ENCODE assay signal across 8 cellular contexts in the genomic region with DNA sequence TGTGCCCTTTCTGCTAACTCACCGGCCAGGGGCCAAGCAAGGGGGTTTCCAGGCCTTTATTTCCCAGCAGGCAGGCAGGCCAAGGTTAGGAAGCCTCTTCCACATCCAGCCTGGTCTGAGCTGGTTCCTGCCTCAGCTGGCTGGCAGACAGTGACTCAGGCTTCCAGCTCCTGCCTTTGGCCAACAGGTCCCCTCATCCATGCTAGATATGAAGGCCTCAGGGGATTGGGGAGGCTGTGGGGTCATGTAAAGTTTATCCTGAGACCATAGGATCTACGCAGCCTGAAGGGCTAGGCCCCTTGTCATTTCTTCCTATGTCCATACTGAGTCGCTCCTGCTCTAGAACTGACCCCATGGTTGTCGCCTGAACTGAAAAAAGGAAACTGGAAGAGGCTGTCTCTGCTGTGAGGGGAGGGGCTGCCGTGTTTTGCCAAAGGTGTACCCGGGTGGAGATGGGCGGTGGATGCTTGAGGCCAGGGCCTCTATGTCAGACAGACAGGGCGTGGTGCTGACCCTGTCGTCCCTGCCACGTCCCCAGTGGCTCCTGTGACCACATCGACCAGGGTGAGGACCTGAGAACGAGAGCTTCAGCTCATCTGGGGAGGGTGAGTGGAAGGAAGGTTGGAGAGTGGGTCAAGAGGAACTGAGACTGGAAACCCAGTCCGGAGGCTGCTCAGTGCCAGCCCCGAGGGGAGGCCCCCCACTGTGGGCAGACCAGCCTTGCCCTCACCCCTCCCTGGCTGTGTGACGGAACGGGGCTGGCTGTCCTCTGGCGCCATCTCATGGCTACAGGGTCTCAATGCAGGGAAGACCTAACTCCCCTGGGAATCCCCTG. TPM values are rescaled to one million over a fixed set of nuclear protein-coding genes. Genes with fewer than 3 reads are reported as not detected.
DNase-seq lines count a peak whose midpoint lies in the region; ATAC-seq and TF ChIP-seq lines count a peak whose summit lies in the region.

No MANE protein-coding gene starts in this region.

- in situ Hi-C loops in G401 (cut with HindIII; ENCODE audit: low sequenced_read_pairs), result no loop called here

- ATAC-seq in GM21786 (IDR thresholded peaks at IDR 0.05; ENCODE audit: unreplicated experiment), result peak; percentile 85
- ATAC-seq in heart left ventricle, result peak; percentile 57 to 84 (median 80)

- H3K9me3 ChIP-seq in heart left ventricle, result no peaks in the 10 kb centered on the region

- DNase-seq in G401 (ENCODE audit: low spot score), result peak; percentile 44
- peak; percentile 58 to 65 for DNase-seq in Kasumi-1 (lab: John Stamatoyannopoulos, UW)
- peak; percentile 83 for DNase-seq in SK-N-DZ (ENCODE audit: low spot score)
- DNase-seq in amygdala (lab: John Stamatoyannopoulos, UW), result peak in 47 of 56 donors; percentile 16 to 78 (median 57)
- peak; percentile 78 to 88 (median 83) for DNase-seq in heart left ventricle
- peak; percentile 94 for DNase-seq in posterior vena cava (ENCODE audit: low spot score)
- DNase-seq in effector CD4-positive, alpha-beta T cell, result no peak

- peak; percentile 88 to 96 (median 92) for TF ChIP-seq CTCF in heart left ventricle (IDR thresholded peaks at IDR 0.05)

- peaks cover 0 to 67% (median 29%) of the 10 kb centered on the region in 12 donors for H3K4me1 ChIP-seq in heart left ventricle

- WGBS in heart left ventricle, 4 donors, result 18 to 24% (median 21%) methylated on average over 16 to 17 of the region's 17 CpGs

- H3K4me3 ChIP-seq in heart left ventricle, result peak overlapping the region in 9 of 12 donors; percentile 14 to 54 (median 41)

- H3K36me3 ChIP-seq in heart left ventricle, result no peaks in the 10 kb centered on the region

- H3K27ac ChIP-seq in heart left ventricle, result peak overlapping the region in 11 of 12 donors; percentile 19 to 95 (median 58)

- H3K27me3 ChIP-seq in heart left ventricle, result no peaks in the 10 kb centered on the region

- no peak for TF ChIP-seq POLR2A in heart left ventricle (IDR thresholded peaks at IDR 0.05)

- intact Hi-C loops in heart left ventricle (cut with DNase I), result loop anchor here in 9 of 10 donors (1.0 to 10.0 kb wide), 10 partner anchors 42 to 564 kb away; no protein-coding TSS in a partner anchor
- intact Hi-C loops in posterior vena cava (cut with DNase I), result loop anchor here (2.0 to 10.0 kb wide), 5 partner anchors 46 to 454 kb away; no protein-coding TSS in a partner anchor

RNA-seq across cellular contexts. Expression of a gene that starts 17.0 kb away (rescaled TPM):
- total RNA-seq in G401 (2014; rRNA removed; shearing (Covaris generic)), result not detected in 2 replicates
- 0.16 and 2.5 TPM in 2 replicates for polyA plus RNA-seq in SK-N-DZ (2014; cell fraction: cytosol; rRNA removed)
- 0.25 TPM in 1 of 2 replicates, not detected in the other for polyA plus RNA-seq in SK-N-DZ (2014; cell fraction: nucleus; rRNA removed)
- total RNA-seq in heart left ventricle, result 10 to 100 TPM in 1 of 9 donors, 1 to 10 TPM in 7, under 1 TPM in 1; 0.56 to 17.7 (median 2.0) TPM
- polyA plus RNA-seq in heart left ventricle, result 1 to 10 TPM; 1.2 to 2.3 TPM
- total RNA-seq in posterior vena cava, result 1 to 10 TPM; 2.5 to 4.9 TPM

RNA-seq across cellular contexts. Expression of a gene that starts 19.0 kb away (rescaled TPM):
- 19.9 and 31.0 TPM in 2 replicates for total RNA-seq in G401 (2014; rRNA removed; shearing (Covaris generic))
- 10.9 and 15.1 TPM in 2 replicates for polyA plus RNA-seq in SK-N-DZ (2014; cell fraction: cytosol; rRNA removed)
- polyA plus RNA-seq in SK-N-DZ (2014; cell fraction: nucleus; rRNA removed), result 97.3 and 116 TPM in 2 replicates
- total RNA-seq in heart left ventricle (10 to 100 TPM; 47.0 to 83.9 (median 56.5) TPM), posterior vena cava (10 to 100 TPM; 88.6 to 99.1 TPM)
- 10 to 100 TPM; 27.5 to 60.0 TPM for polyA plus RNA-seq in heart left ventricle
